Comparison of ENCODE assay signal across 10 cellular contexts in genomic region chr20:46206025-46206424, GRCh38.
DNase-seq lines count a peak whose midpoint lies in the region; ATAC-seq, FAIRE-seq and TF ChIP-seq lines count a peak whose summit lies in the region.
"Had no signal": no experiment of that assay in that cellular context is flagged by ENCODE, and none has a peak within 500 bp of the region (broad histone marks: within the 10 kb centered on the region; RNA-seq: fewer than 3 reads in every experiment).

No MANE protein-coding gene starts in this region.

- FAIRE-seq in astrocyte (lab: Jason Lieb, UNC), result no peak

- H4K20me1 ChIP-seq in astrocyte (ENCODE audit: insufficient read depth, low read length), result no peaks in the 10 kb centered on the region

- H3K4me3 Mint-ChIP-seq in astrocyte (ENCODE audit: unreplicated experiment), result peak overlapping the region; percentile 57
- H3K4me3 Mint-ChIP-seq: activated naive CD4-positive, alpha-beta T cell treated with anti-CD3 and anti-CD28 coated beads, Interleukin-2, amount 50 U/mL, for 24 hours had no signal

- H3K27me3 ChIP-seq in astrocyte (ENCODE audit: insufficient read depth, low read length) (peaks cover 36% of the 10 kb centered on the region), right lobe of liver (peaks cover 0 to 16% of the 10 kb centered on the region in 2 donors), prostate gland (replicated peaks; ENCODE audit: insufficient read depth) (no peaks in the 10 kb centered on the region)

- H3K27me3 Mint-ChIP-seq in astrocyte (ENCODE audit: low read depth, unreplicated experiment), result peaks cover 67% of the 10 kb centered on the region

- no peak overlapping the region for H2AFZ ChIP-seq in astrocyte (ENCODE audit: low read depth, low read length)

- 8% methylated on average over 5 of the region's 5 CpGs for WGBS in right lobe of liver (ENCODE audit: insufficient coverage, low coverage, low lambda C conversion rate, missing lambda C conversion rate)
- 57% methylated on average over 5 of the region's 5 CpGs for WGBS in prostate gland

- H3K27ac ChIP-seq in astrocyte (ENCODE audit: low read depth, low read length) (no peak overlapping the region), right lobe of liver (no peak overlapping the region), prostate gland (no peak overlapping the region)

- H3K36me3 Mint-ChIP-seq in astrocyte (ENCODE audit: low read depth, unreplicated experiment), result no peaks in the 10 kb centered on the region
- H3K36me3 Mint-ChIP-seq: activated naive CD4-positive, alpha-beta T cell treated with anti-CD3 and anti-CD28 coated beads, Interleukin-2, amount 50 U/mL, for 24 hours; naive B cell had no signal

- H3K9me3 ChIP-seq in astrocyte (ENCODE audit: insufficient read depth, low read depth, low read length) (no peaks in the 10 kb centered on the region), right lobe of liver (no peaks in the 10 kb centered on the region), prostate gland (no peaks in the 10 kb centered on the region)

- TF ChIP-seq CTCF in astrocyte (IDR thresholded peaks at IDR 0.05; ENCODE audit: insufficient read depth, low read depth, low read length) (no peak), right lobe of liver (IDR thresholded peaks at IDR 0.05) (no peak), prostate gland (IDR thresholded peaks at IDR 0.05) (no peak)

- H3K4me1 Mint-ChIP-seq in astrocyte (ENCODE audit: low read depth, unreplicated experiment), result peaks cover 20% of the 10 kb centered on the region

- TF ChIP-seq POLR2A in right lobe of liver (IDR thresholded peaks at IDR 0.05) (no peak), prostate gland (IDR thresholded peaks at IDR 0.05) (no peak)

- H3K4me2 ChIP-seq in astrocyte (ENCODE audit: low read length), result no peak overlapping the region

- ATAC-seq in right lobe of liver (peak; percentile 60 to 84 (median 76)), GM19467 (IDR thresholded peaks at IDR 0.05; ENCODE audit: unreplicated experiment) (no peak), GM18868 (IDR thresholded peaks at IDR 0.05; ENCODE audit: unreplicated experiment) (no peak), GM19324 (IDR thresholded peaks at IDR 0.05; ENCODE audit: low FRiP score, unreplicated experiment) (no peak)

- H3K4me3 ChIP-seq in astrocyte (ENCODE audit: insufficient read depth, low read depth, low read length) (no peak overlapping the region), right lobe of liver (no peak overlapping the region), prostate gland (no peak overlapping the region)

- no peaks in the 10 kb centered on the region for H3K79me2 ChIP-seq in astrocyte (ENCODE audit: insufficient read depth, low read length)

- H3K4me1 ChIP-seq in astrocyte (ENCODE audit: insufficient read depth, low read length), result peaks cover 6% of the 10 kb centered on the region
- H3K4me1 ChIP-seq in right lobe of liver, result no peaks in the 10 kb centered on the region
- no peaks in the 10 kb centered on the region for H3K4me1 ChIP-seq in prostate gland (replicated peaks)

- intact Hi-C loops in right lobe of liver (cut with DNase I) (no loop called here), prostate gland (cut with DNase I) (no loop called here)

- in situ Hi-C loops in KBM-7 (cut with MboI; ENCODE audit: low pct_unique_long_range_greater_than_20kb, low sequenced_read_pairs), result no loop called here

- DNase-seq in AG20443 (ENCODE audit: low spot score), result peak; percentile 78
- peak; percentile 75 for DNase-seq in KBM-7
- peak; percentile 14 for DNase-seq in astrocyte (ENCODE audit: low read depth)
- peak in 2 of 3 donors; percentile 37 to 61 for DNase-seq in right lobe of liver
- DNase-seq in prostate gland (ENCODE audit: low spot score), result no peak
- DNase-seq: naive B cell had no signal

- H3K9ac ChIP-seq in astrocyte (ENCODE audit: low read length), result no peak overlapping the region

- H3K9me3 Mint-ChIP-seq in astrocyte (ENCODE audit: unreplicated experiment), result no peaks in the 10 kb centered on the region
- H3K9me3 Mint-ChIP-seq: activated naive CD4-positive, alpha-beta T cell treated with anti-CD3 and anti-CD28 coated beads, Interleukin-2, amount 50 U/mL, for 24 hours had no signal

- no peaks in the 10 kb centered on the region for H3K36me3 ChIP-seq in astrocyte (ENCODE audit: insufficient read depth, low read length)
- no peaks in the 10 kb centered on the region for H3K36me3 ChIP-seq in right lobe of liver
- no peaks in the 10 kb centered on the region for H3K36me3 ChIP-seq in prostate gland

- peak overlapping the region; percentile 58 for H3K27ac Mint-ChIP-seq in astrocyte (ENCODE audit: unreplicated experiment)
- H3K27ac Mint-ChIP-seq: activated naive CD4-positive, alpha-beta T cell treated with anti-CD3 and anti-CD28 coated beads, Interleukin-2, amount 50 U/mL, for 24 hours had no signal

Comparison
In these comparisons a context has a peak if more than half of its experiments do, and no peak if none do; other contexts are left out.
1. ATAC-seq: peak in right lobe of liver (4 of 4); none in GM19467 (single experiment), GM18868 (single experiment) and GM19324 (single experiment).